In genomic region chr17:81702934-81703746, GRCh38 we compare ENCODE assay signal across 8 cellular contexts. TPM values are rescaled to one million over a fixed set of nuclear protein-coding genes. Genes with fewer than 3 reads are reported as not detected.
DNase-seq lines count a peak whose midpoint lies in the region; ATAC-seq and TF ChIP-seq lines count a peak whose summit lies in the region.

MRPL12 (plus strand) TSS chr17:81703367; CDS start chr17:81703502, 135 bp downstream.

- H3K9ac ChIP-seq in HUES48 (ENCODE audit: low read depth, low read length) = peak within 1 kb of the TSS; percentile 91
- peak within 1 kb of the TSS; percentile 99 for H3K9ac ChIP-seq in NT2/D1 (ENCODE audit: insufficient read length, low read depth)

- DNase-seq in COR-L47 (lab: John Stamatoyannopoulos, UW) = peak; percentile 92
- DNase-seq in NT2/D1 (ENCODE audit: low read depth, low spot score) = peak; percentile 88
- peak; percentile 79 for DNase-seq in activated CD8-positive, alpha-beta memory T cell treated with anti-CD3 and anti-CD28 coated beads, Interleukin-2, amount 50 U/mL, for 24 hours (ENCODE audit: extremely low read depth)
- DNase-seq in endothelial cell (ENCODE audit: low spot score) = peak; percentile 91
- peak; percentile 78 to 88 for DNase-seq in mesothelial cell of epicardium (ENCODE audit: low spot score in 2 of 2, unreplicated experiment in 2 of 2)
- peak; percentile 79 to 81 for DNase-seq in stimulated activated CD8-positive, alpha-beta memory T cell treated with anti-CD3 and anti-CD28 coated beads, Interleukin-15, amount 100 ng/mL, for 4 hours (ENCODE audit: low read depth in 2 of 2)

- no peaks in the 10 kb centered on the region for H3K4me1 ChIP-seq in HUES48 (ENCODE audit: control insufficient read depth, insufficient read depth, low read length)
- H3K4me1 ChIP-seq in NT2/D1 (ENCODE audit: insufficient read depth, insufficient read length) = peaks cover 20% of the 10 kb centered on the region

- H3K27ac ChIP-seq in HUES48 (ENCODE audit: low read depth, low read length) = peak within 1 kb of the TSS; percentile 92

- peaks cover 11% of the 10 kb centered on the region for H3K27me3 Mint-ChIP-seq in endothelial cell (ENCODE audit: unreplicated experiment)
- H3K27me3 Mint-ChIP-seq in mesothelial cell of epicardium (ENCODE audit: low read depth) = no peaks in the 10 kb centered on the region

- H3K4me3 ChIP-seq in HUES48 (ENCODE audit: low read depth, low read length) (peak within 1 kb of the TSS; percentile 93), NT2/D1 (ENCODE audit: insufficient read length, low read depth) (peak within 1 kb of the TSS; percentile 97)

- peaks cover 26% of the 10 kb centered on the region for H3K36me3 Mint-ChIP-seq in endothelial cell (ENCODE audit: low read depth, unreplicated experiment)
- peaks cover 22% of the 10 kb centered on the region for H3K36me3 Mint-ChIP-seq in mesothelial cell of epicardium

- TF ChIP-seq CTCF in endothelial cell (IDR thresholded peaks at IDR 0.05; ENCODE audit: unreplicated experiment) (no peak), mesothelial cell of epicardium (IDR thresholded peaks at IDR 0.05; ENCODE audit: unreplicated experiment) (peak; percentile 40)

- H3K27me3 ChIP-seq in HUES48 (ENCODE audit: control insufficient read depth, insufficient read depth, low read length) = no peaks in the 10 kb centered on the region
- no peaks in the 10 kb centered on the region for H3K27me3 ChIP-seq in NT2/D1 (ENCODE audit: insufficient read depth, insufficient read length)

- H3K36me3 ChIP-seq in HUES48 (ENCODE audit: control insufficient read depth, insufficient read depth, low read length) (peaks cover 61% of the 10 kb centered on the region), NT2/D1 (ENCODE audit: insufficient read depth, insufficient read length, low read length) (peaks cover 85% of the 10 kb centered on the region)

- H3K9me3 ChIP-seq in HUES48 (ENCODE audit: control insufficient read depth, insufficient read depth, low read length) (no peaks in the 10 kb centered on the region), NT2/D1 (ENCODE audit: insufficient read depth, low read length) (no peaks in the 10 kb centered on the region)

- H3K4me1 Mint-ChIP-seq in endothelial cell (ENCODE audit: unreplicated experiment) = peaks cover 11% of the 10 kb centered on the region
- H3K4me1 Mint-ChIP-seq in mesothelial cell of epicardium = peaks cover 22% of the 10 kb centered on the region

- peak; percentile 81 for ATAC-seq in GM21360 (IDR thresholded peaks at IDR 0.05; ENCODE audit: unreplicated experiment)

- peak within 1 kb of the TSS; percentile 86 for H3K27ac Mint-ChIP-seq in endothelial cell (ENCODE audit: unreplicated experiment)
- peak within 1 kb of the TSS; percentile 98 for H3K27ac Mint-ChIP-seq in mesothelial cell of epicardium

- H3K4me3 Mint-ChIP-seq in endothelial cell (ENCODE audit: unreplicated experiment) (peak within 1 kb of the TSS; percentile 94), mesothelial cell of epicardium (peak within 1 kb of the TSS; percentile 95)

- H3K9me3 Mint-ChIP-seq in endothelial cell (ENCODE audit: unreplicated experiment) = no peaks in the 10 kb centered on the region
- H3K9me3 Mint-ChIP-seq in mesothelial cell of epicardium = no peaks in the 10 kb centered on the region

RNA-seq across cellular contexts. Expression of gene MRPL12, which starts in this region (rescaled TPM):
- total RNA-seq in endothelial cell (ENCODE audit: unreplicated experiment) (58.5 TPM), mesothelial cell of epicardium (53.9 to 56.7 TPM (median 54.1 TPM) in 3 replicates)

Comparison
In these comparisons a context has a peak if more than half of its experiments do, and no peak if none do; other contexts are left out.
1. Peak in every context shown above with its lines: DNase-seq, ATAC-seq, H3K4me3 ChIP-seq and H3K27ac ChIP-seq.